1 cellular context compared by ENCODE assay signal in the genomic region with DNA sequence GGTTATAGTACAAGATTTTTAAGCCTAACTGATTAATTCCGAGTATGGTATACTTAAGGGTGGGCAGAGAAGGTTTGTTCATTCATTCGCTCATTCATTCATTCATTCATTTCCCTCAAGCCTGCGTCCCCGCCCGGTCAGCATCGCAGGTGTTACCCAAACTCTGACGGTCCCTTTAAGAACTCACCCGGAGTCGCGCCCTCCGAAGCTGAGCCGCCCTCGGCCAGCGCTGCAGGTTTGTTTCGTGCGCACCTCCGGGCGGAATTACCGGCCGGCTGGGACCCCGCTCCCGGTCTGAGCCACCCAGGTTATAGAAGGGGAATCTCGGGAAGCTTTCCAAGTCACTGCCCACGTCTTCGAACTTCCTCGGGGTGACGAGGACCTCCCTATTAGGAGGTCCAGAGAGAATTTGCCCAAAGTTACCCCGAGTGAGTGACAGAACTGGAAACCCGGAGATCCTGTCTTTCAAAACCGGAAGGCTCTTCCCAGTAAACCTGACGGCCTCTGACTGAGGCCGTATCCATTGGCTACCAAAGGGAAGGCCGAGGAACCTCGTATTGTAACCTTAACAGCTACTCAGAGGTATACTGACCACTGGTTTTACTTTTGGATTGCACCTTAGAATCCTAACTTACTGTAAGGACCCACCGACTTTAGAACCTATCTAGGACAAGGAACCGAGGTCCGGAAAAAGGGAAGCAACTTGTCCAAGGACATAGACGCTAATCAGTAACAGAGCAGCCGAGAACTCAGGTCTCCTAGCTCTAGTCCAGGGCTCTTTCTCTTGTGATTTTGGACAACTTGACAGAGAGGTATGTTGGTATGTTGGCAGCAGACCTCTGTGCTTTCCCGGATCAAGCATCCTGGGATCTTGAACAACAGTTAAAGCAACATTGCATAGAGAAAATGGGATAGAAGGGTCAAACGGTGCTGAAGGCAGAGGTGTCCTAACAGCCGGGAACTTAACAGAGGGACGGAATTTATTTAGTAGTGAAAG.
A peak's percentile ranks its signal among the peaks of the same experiment; 100 is the strongest.
TF ChIP-seq lines count a peak whose summit lies in the region.

No MANE protein-coding gene starts in this region.

TF ChIP-seq in HepG2, 621 proteins besides CTCF, POLR2A, EP300 and RAD21 (continued from another document and continues in another):
- TF ChIP-seq, protein P1, sequence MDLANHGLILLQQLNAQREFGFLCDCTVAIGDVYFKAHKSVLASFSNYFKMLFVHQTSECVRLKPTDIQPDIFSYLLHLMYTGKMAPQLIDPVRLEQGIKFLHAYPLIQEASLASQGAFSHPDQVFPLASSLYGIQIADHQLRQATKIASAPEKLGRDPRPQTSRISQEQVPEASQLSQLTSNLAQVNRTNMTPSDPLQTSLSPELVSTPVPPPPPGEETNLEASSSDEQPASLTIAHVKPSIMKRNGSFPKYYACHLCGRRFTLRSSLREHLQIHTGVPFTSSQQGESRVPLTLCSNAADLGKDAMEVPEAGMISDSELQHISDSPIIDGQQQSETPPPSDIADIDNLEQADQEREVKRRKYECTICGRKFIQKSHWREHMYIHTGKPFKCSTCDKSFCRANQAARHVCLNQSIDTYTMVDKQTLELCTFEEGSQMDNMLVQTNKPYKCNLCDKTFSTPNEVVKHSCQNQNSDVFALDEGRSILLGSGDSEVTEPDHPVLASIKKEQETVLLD (CRISPR knock-in tag; IDR thresholded peaks at IDR 0.05; ENCODE audit: low read depth), result no peak
- no peak for TF ChIP-seq NFKBIZ (CRISPR knock-in tag; IDR thresholded peaks at IDR 0.05)
- no peak for TF ChIP-seq ZFP36L1 (CRISPR knock-in tag; IDR thresholded peaks at IDR 0.05)
- TF ChIP-seq SATB2 (CRISPR knock-in tag; IDR thresholded peaks at IDR 0.05), result no peak
- peak; percentile 55; the same call in 1 of the 2 replicates for TF ChIP-seq RFX1 (IDR thresholded peaks at IDR 0.05)
- TF ChIP-seq, protein P2, sequence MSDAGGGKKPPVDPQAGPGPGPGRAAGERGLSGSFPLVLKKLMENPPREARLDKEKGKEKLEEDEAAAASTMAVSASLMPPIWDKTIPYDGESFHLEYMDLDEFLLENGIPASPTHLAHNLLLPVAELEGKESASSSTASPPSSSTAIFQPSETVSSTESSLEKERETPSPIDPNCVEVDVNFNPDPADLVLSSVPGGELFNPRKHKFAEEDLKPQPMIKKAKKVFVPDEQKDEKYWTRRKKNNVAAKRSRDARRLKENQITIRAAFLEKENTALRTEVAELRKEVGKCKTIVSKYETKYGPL (CRISPR knock-in tag; IDR thresholded peaks at IDR 0.05), result 0 out of 2 replicates have a peak, but pooled peaks have one; percentile 21
- TF ChIP-seq TMF1 (CRISPR knock-in tag; IDR thresholded peaks at IDR 0.05; ENCODE audit: low read depth), result no peak
- TF ChIP-seq ZNF652 (CRISPR knock-in tag; IDR thresholded peaks at IDR 0.05; ENCODE audit: borderline replicate concordance, low read depth), result no peak
- no peak for TF ChIP-seq ATF1 (CRISPR knock-in tag; IDR thresholded peaks at IDR 0.05)
- 0 out of 2 replicates have a peak, but pooled peaks have one; percentile 56 for TF ChIP-seq IRX3 (CRISPR knock-in tag; IDR thresholded peaks at IDR 0.05; ENCODE audit: borderline replicate concordance, low read depth)
- no peak for TF ChIP-seq GTF3A (CRISPR knock-in tag; conservative IDR thresholded peaks at IDR 0.05)
- TF ChIP-seq, protein P3, sequence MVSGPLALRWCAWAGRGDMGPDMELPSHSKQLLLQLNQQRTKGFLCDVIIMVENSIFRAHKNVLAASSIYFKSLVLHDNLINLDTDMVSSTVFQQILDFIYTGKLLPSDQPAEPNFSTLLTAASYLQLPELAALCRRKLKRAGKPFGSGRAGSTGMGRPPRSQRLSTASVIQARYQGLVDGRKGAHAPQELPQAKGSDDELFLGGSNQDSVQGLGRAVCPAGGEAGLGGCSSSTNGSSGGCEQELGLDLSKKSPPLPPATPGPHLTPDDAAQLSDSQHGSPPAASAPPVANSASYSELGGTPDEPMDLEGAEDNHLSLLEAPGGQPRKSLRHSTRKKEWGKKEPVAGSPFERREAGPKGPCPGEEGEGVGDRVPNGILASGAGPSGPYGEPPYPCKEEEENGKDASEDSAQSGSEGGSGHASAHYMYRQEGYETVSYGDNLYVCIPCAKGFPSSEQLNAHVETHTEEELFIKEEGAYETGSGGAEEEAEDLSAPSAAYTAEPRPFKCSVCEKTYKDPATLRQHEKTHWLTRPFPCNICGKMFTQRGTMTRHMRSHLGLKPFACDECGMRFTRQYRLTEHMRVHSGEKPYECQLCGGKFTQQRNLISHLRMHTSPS (CRISPR knock-in tag; IDR thresholded peaks at IDR 0.05; ENCODE audit: low read depth), result no peak
- TF ChIP-seq, protein P4, sequence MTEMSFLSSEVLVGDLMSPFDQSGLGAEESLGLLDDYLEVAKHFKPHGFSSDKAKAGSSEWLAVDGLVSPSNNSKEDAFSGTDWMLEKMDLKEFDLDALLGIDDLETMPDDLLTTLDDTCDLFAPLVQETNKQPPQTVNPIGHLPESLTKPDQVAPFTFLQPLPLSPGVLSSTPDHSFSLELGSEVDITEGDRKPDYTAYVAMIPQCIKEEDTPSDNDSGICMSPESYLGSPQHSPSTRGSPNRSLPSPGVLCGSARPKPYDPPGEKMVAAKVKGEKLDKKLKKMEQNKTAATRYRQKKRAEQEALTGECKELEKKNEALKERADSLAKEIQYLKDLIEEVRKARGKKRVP (CRISPR knock-in tag; IDR thresholded peaks at IDR 0.05), result no peak
- TF ChIP-seq FOSL1 (CRISPR knock-in tag; IDR thresholded peaks at IDR 0.05; ENCODE audit: borderline replicate concordance), result no peak
- TF ChIP-seq CENPX (CRISPR knock-in tag; IDR thresholded peaks at IDR 0.05), result no peak
- TF ChIP-seq, protein P5, sequence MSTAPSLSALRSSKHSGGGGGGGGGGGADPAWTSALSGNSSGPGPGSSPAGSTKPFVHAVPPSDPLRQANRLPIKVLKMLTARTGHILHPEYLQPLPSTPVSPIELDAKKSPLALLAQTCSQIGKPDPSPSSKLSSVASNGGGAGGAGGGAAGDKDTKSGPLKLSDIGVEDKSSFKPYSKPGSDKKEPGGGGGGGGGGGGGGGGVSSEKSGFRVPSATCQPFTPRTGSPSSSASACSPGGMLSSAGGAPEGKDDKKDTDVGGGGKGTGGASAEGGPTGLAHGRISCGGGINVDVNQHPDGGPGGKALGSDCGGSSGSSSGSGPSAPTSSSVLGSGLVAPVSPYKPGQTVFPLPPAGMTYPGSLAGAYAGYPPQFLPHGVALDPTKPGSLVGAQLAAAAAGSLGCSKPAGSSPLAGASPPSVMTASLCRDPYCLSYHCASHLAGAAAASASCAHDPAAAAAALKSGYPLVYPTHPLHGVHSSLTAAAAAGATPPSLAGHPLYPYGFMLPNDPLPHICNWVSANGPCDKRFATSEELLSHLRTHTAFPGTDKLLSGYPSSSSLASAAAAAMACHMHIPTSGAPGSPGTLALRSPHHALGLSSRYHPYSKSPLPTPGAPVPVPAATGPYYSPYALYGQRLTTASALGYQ (CRISPR knock-in tag; IDR thresholded peaks at IDR 0.05), result no peak
- TF ChIP-seq SRY (CRISPR knock-in tag; IDR thresholded peaks at IDR 0.05), result no peak
- TF ChIP-seq ONECUT2 (CRISPR knock-in tag; IDR thresholded peaks at IDR 0.05), result 0 out of 2 replicates have a peak, but pooled peaks have one; percentile 3
- TF ChIP-seq CBX5 (CRISPR knock-in tag; IDR thresholded peaks at IDR 0.05; ENCODE audit: borderline replicate concordance), result no peak
- TF ChIP-seq BRCA1 (CRISPR knock-in tag; IDR thresholded peaks at IDR 0.05), result no peak
- no peak for TF ChIP-seq HNRNPH1 (optimal IDR thresholded peaks at IDR 0.05; ENCODE audit: low read depth, low read length)
- TF ChIP-seq, protein P6, sequence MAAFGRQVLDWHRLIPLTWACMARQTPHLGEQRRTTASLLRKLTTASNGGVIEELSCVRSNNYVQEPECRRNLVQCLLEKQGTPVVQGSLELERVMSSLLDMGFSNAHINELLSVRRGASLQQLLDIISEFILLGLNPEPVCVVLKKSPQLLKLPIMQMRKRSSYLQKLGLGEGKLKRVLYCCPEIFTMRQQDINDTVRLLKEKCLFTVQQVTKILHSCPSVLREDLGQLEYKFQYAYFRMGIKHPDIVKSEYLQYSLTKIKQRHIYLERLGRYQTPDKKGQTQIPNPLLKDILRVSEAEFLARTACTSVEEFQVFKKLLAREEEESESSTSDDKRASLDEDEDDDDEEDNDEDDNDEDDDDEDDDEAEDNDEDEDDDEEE (CRISPR knock-in tag; IDR thresholded peaks at IDR 0.05), result no peak
- TF ChIP-seq, protein P7, sequence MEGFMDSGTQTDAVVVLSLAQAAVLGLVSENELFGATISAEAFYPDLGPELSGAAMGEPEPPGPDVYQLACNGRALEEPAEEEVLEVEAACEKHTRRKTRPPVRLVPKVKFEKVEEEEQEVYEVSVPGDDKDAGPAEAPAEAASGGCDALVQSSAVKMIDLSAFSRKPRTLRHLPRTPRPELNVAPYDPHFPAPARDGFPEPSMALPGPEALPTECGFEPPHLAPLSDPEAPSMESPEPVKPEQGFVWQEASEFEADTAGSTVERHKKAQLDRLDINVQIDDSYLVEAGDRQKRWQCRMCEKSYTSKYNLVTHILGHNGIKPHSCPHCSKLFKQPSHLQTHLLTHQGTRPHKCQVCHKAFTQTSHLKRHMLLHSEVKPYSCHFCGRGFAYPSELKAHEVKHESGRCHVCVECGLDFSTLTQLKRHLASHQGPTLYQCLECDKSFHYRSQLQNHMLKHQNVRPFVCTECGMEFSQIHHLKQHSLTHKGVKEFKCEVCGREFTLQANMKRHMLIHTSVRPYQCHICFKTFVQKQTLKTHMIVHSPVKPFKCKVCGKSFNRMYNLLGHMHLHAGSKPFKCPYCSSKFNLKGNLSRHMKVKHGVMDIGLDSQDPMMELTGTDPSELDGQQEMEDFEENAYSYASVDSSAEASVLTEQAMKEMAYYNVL (CRISPR knock-in tag; IDR thresholded peaks at IDR 0.05; ENCODE audit: borderline replicate concordance), result no peak
- TF ChIP-seq LCORL (IDR thresholded peaks at IDR 0.05), result no peak
- peak; percentile 29; the same call in 1 of the 2 replicates for TF ChIP-seq LCORL (CRISPR knock-in tag; IDR thresholded peaks at IDR 0.05)
- no peak for TF ChIP-seq ZNF20 (CRISPR knock-in tag; IDR thresholded peaks at IDR 0.05)
- no peak for TF ChIP-seq MTF2 (CRISPR knock-in tag; IDR thresholded peaks at IDR 0.05; ENCODE audit: borderline replicate concordance)
- TF ChIP-seq, protein P8, sequence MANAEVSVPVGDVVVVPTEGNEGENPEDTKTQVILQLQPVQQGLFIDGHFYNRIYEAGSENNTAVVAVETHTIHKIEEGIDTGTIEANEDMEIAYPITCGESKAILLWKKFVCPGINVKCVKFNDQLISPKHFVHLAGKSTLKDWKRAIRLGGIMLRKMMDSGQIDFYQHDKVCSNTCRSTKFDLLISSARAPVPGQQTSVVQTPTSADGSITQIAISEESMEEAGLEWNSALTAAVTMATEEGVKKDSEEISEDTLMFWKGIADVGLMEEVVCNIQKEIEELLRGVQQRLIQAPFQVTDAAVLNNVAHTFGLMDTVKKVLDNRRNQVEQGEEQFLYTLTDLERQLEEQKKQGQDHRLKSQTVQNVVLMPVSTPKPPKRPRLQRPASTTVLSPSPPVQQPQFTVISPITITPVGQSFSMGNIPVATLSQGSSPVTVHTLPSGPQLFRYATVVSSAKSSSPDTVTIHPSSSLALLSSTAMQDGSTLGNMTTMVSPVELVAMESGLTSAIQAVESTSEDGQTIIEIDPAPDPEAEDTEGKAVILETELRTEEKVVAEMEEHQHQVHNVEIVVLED (CRISPR knock-in tag; IDR thresholded peaks at IDR 0.05; ENCODE audit: borderline replicate concordance), result no peak
- no peak for TF ChIP-seq SSRP1 (CRISPR knock-in tag; IDR thresholded peaks at IDR 0.05)
- no peak for TF ChIP-seq GPN1 (CRISPR knock-in tag; IDR thresholded peaks at IDR 0.05; ENCODE audit: borderline replicate concordance)
- TF ChIP-seq PTBP1 (IDR thresholded peaks at IDR 0.05; ENCODE audit: low read depth, low read length, poor library complexity, severe bottlenecking), result no peak
- TF ChIP-seq KMT2A (CRISPR knock-in tag; IDR thresholded peaks at IDR 0.05), result peak; percentile 64; the same call in 1 of the 2 replicates
- TF ChIP-seq ZNF83 (CRISPR knock-in tag; IDR thresholded peaks at IDR 0.05; ENCODE audit: borderline replicate concordance), result no peak
- TF ChIP-seq, protein P9, sequence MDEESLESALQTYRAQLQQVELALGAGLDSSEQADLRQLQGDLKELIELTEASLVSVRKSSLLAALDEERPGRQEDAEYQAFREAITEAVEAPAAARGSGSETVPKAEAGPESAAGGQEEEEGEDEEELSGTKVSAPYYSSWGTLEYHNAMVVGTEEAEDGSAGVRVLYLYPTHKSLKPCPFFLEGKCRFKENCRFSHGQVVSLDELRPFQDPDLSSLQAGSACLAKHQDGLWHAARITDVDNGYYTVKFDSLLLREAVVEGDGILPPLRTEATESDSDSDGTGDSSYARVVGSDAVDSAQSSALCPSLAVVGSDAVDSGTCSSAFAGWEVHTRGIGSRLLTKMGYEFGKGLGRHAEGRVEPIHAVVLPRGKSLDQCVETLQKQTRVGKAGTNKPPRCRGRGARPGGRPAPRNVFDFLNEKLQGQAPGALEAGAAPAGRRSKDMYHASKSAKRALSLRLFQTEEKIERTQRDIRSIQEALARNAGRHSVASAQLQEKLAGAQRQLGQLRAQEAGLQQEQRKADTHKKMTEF (CRISPR knock-in tag; IDR thresholded peaks at IDR 0.05), result 0 out of 2 replicates have a peak, but pooled peaks have one; percentile 19
- no peak for TF ChIP-seq MTA3 (CRISPR knock-in tag; IDR thresholded peaks at IDR 0.05)
- TF ChIP-seq, protein P10, sequence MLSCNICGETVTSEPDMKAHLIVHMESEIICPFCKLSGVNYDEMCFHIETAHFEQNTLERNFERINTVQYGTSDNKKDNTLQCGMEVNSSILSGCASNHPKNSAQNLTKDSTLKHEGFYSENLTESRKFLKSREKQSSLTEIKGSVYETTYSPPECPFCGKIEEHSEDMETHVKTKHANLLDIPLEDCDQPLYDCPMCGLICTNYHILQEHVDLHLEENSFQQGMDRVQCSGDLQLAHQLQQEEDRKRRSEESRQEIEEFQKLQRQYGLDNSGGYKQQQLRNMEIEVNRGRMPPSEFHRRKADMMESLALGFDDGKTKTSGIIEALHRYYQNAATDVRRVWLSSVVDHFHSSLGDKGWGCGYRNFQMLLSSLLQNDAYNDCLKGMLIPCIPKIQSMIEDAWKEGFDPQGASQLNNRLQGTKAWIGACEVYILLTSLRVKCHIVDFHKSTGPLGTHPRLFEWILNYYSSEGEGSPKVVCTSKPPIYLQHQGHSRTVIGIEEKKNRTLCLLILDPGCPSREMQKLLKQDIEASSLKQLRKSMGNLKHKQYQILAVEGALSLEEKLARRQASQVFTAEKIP (CRISPR knock-in tag; IDR thresholded peaks at IDR 0.05; ENCODE audit: borderline replicate concordance), result no peak
- no peak for TF ChIP-seq MBNL3 (CRISPR knock-in tag; conservative IDR thresholded peaks at IDR 0.05)
- peak; percentile 42; the same call in 1 of the 2 replicates for TF ChIP-seq GATAD1 (CRISPR knock-in tag; IDR thresholded peaks at IDR 0.05)
- no peak for TF ChIP-seq ZNF329 (CRISPR knock-in tag; IDR thresholded peaks at IDR 0.05; ENCODE audit: low read depth)
- TF ChIP-seq HNF4A (CRISPR knock-in tag; IDR thresholded peaks at IDR 0.05), result peak; percentile 10; the same call in 1 of the 2 replicates
